In the genomic region with DNA sequence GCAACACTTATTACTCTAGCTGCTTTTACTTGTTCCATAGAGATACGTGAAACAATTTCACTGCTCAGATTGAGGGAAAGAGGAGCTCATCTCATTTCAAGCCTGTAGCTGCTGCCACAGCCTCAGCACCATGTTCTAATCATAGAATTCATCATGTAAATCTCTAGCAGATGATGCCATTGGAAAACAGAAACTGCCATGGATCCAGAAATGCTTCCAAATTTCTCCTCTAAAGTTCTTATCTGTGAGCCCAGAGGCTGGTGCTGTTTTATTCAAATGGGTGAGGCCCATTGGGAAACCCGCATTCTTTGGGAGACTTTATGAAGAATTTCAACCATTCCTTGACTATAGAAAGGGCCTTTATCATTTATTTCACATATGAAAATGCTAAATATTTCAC, we compare ENCODE assay signal across 8 cellular contexts. TPM values are rescaled to one million over a fixed set of nuclear protein-coding genes. Genes with fewer than 3 reads are reported as not detected.
DNase-seq lines count a peak whose midpoint lies in the region; ATAC-seq lines count a peak whose summit lies in the region.

No MANE protein-coding gene starts in this region.

- H3K27ac Mint-ChIP-seq in activated CD4-positive, alpha-beta T cell treated with anti-CD3 and anti-CD28 coated beads for 36 hours: peak overlapping the region; percentile 81
- H3K27ac Mint-ChIP-seq in activated CD4-positive, alpha-beta memory T cell treated with anti-CD3 and anti-CD28 coated beads, Interleukin-2, amount 10 ng/mL, durations not matched to agents 7 days and 5 days: peak overlapping the region; percentile 48

- peaks cover 2% of the 10 kb centered on the region for H3K9me3 ChIP-seq in iPS-18c (ENCODE audit: control insufficient read depth, insufficient read depth, low read length)
- no peaks in the 10 kb centered on the region for H3K9me3 ChIP-seq in stomach smooth muscle (ENCODE audit: control insufficient read depth in 2 of 2, low read length in 2 of 2)

- peaks cover 36% of the 10 kb centered on the region for H3K4me1 ChIP-seq in stomach smooth muscle (ENCODE audit: control insufficient read depth, insufficient read depth, low read length)

- H3K4me1 Mint-ChIP-seq in activated CD4-positive, alpha-beta T cell treated with anti-CD3 and anti-CD28 coated beads for 36 hours: peaks cover 58% of the 10 kb centered on the region
- peaks cover 54% of the 10 kb centered on the region for H3K4me1 Mint-ChIP-seq in activated CD4-positive, alpha-beta memory T cell treated with anti-CD3 and anti-CD28 coated beads, Interleukin-2, amount 10 ng/mL, durations not matched to agents 7 days and 5 days

- H3K4me3 Mint-ChIP-seq in activated CD4-positive, alpha-beta T cell treated with anti-CD3 and anti-CD28 coated beads for 36 hours: peak overlapping the region; percentile 83
- H3K4me3 Mint-ChIP-seq in activated CD4-positive, alpha-beta memory T cell treated with anti-CD3 and anti-CD28 coated beads, Interleukin-2, amount 10 ng/mL, durations not matched to agents 7 days and 5 days: peak overlapping the region; percentile 91

- no peaks in the 10 kb centered on the region for H3K27me3 ChIP-seq in stomach smooth muscle (ENCODE audit: control insufficient read depth in 1 of 2, insufficient read depth in 2 of 2, low read length in 2 of 2)

- H3K27me3 Mint-ChIP-seq in activated CD4-positive, alpha-beta T cell treated with anti-CD3 and anti-CD28 coated beads for 36 hours: no peaks in the 10 kb centered on the region
- no peaks in the 10 kb centered on the region for H3K27me3 Mint-ChIP-seq in activated CD4-positive, alpha-beta memory T cell treated with anti-CD3 and anti-CD28 coated beads, Interleukin-2, amount 10 ng/mL, durations not matched to agents 7 days and 5 days

- ATAC-seq in activated CD4-positive, alpha-beta T cell treated with anti-CD3 and anti-CD28 coated beads for 36 hours: no peak
- ATAC-seq in GM18520 (IDR thresholded peaks at IDR 0.05; ENCODE audit: unreplicated experiment): no peak

- DNase-seq in activated CD4-positive, alpha-beta T cell treated with anti-CD3 and anti-CD28 coated beads for 36 hours: no peak
- DNase-seq in activated CD4-positive, alpha-beta T cell treated with anti-CD3 and anti-CD28 coated beads for 48 hours: no peak
- DNase-seq in activated CD4-positive, alpha-beta memory T cell treated with anti-CD3 and anti-CD28 coated beads, Interleukin-2, amount 10 ng/mL, durations not matched to agents 7 days and 5 days: no peak
- no peak for DNase-seq in stimulated activated CD8-positive, alpha-beta memory T cell treated with anti-CD3 and anti-CD28 coated beads, Interleukin-4, amount 100 ng/mL, for 48 hours
- no peak for DNase-seq in COR-L47 (lab: John Stamatoyannopoulos, UW)

- intact Hi-C loops in activated CD4-positive, alpha-beta T cell treated with anti-CD3 and anti-CD28 coated beads for 36 hours (cut with DNase I, micrococcal nuclease): no loop called here

- no peaks in the 10 kb centered on the region for H3K9me3 Mint-ChIP-seq in activated CD4-positive, alpha-beta T cell treated with anti-CD3 and anti-CD28 coated beads for 36 hours (ENCODE audit: low read depth)
- no peaks in the 10 kb centered on the region for H3K9me3 Mint-ChIP-seq in activated CD4-positive, alpha-beta memory T cell treated with anti-CD3 and anti-CD28 coated beads, Interleukin-2, amount 10 ng/mL, durations not matched to agents 7 days and 5 days

- peak overlapping the region; percentile 66 to 95 for H3K9ac ChIP-seq in stomach smooth muscle (ENCODE audit: low read length in 2 of 2)

- POLR2A ChIA-PET in activated CD4-positive, alpha-beta T cell treated with anti-CD3 and anti-CD28 coated beads for 36 hours (lab: Charles Lee): interaction anchor here (0.7 to 2.2 kb wide), 2 partner anchors 15 to 97 kb away, joined by 5 to 6 read pairs; no protein-coding TSS in a partner anchor
- POLR2A ChIA-PET in activated CD4-positive, alpha-beta memory T cell treated with anti-CD3 and anti-CD28 coated beads, Interleukin-2, amount 10 ng/mL, durations not matched to agents 7 days and 5 days (lab: Charles Lee): interaction anchor here (0.9 to 4.5 kb wide), 10 partner anchors 13 to 87 kb away, joined by 3 to 36 read pairs (median 14); no protein-coding TSS in a partner anchor

- CTCF ChIA-PET in activated CD4-positive, alpha-beta T cell treated with anti-CD3 and anti-CD28 coated beads for 36 hours (lab: Charles Lee): interaction anchor here (0.5 to 1.5 kb wide), 5 partner anchors 11 to 274 kb away, joined by 3 to 5 read pairs (median 3); no protein-coding TSS in a partner anchor
- CTCF ChIA-PET in activated CD4-positive, alpha-beta memory T cell treated with anti-CD3 and anti-CD28 coated beads, Interleukin-2, amount 10 ng/mL, durations not matched to agents 7 days and 5 days (lab: Charles Lee): interaction anchor here (1.1 to 2.4 kb wide), 10 partner anchors 11 to 255 kb away, joined by 3 to 14 read pairs (median 5); no protein-coding TSS in a partner anchor

- H3K36me3 Mint-ChIP-seq in activated CD4-positive, alpha-beta T cell treated with anti-CD3 and anti-CD28 coated beads for 36 hours (ENCODE audit: low read depth): peaks cover 12% of the 10 kb centered on the region
- H3K36me3 Mint-ChIP-seq in activated CD4-positive, alpha-beta memory T cell treated with anti-CD3 and anti-CD28 coated beads, Interleukin-2, amount 10 ng/mL, durations not matched to agents 7 days and 5 days (ENCODE audit: low read depth): peaks cover 52% of the 10 kb centered on the region

- peak overlapping the region; percentile 89 for H3K27ac ChIP-seq in stomach smooth muscle (ENCODE audit: low read length)

- peak overlapping the region; percentile 16; the same call in 1 of the 2 replicates for H3K4me3 ChIP-seq in iPS-18c (ENCODE audit: insufficient read depth, low read depth, low read length)
- peak overlapping the region; percentile 96 to 97 for H3K4me3 ChIP-seq in stomach smooth muscle (ENCODE audit: low read length in 2 of 2)

- peaks cover 0 to 2% of the 10 kb centered on the region in 2 donors for H3K36me3 ChIP-seq in stomach smooth muscle (ENCODE audit: control insufficient read depth in 2 of 2, insufficient read depth in 2 of 2, low read length in 2 of 2)

RNA-seq across cellular contexts. Expression of a gene that starts 1.9 kb away (rescaled TPM):
- 10 to 100 TPM; 16.4 to 25.2 TPM for total RNA-seq in activated CD4-positive, alpha-beta T cell treated with anti-CD3 and anti-CD28 coated beads for 36 hours
- total RNA-seq in activated CD4-positive, alpha-beta memory T cell treated with anti-CD3 and anti-CD28 coated beads, Interleukin-2, amount 10 ng/mL, durations not matched to agents 7 days and 5 days: 10 to 100 TPM; 51.1 to 52.2 TPM
